In the genomic region with DNA sequence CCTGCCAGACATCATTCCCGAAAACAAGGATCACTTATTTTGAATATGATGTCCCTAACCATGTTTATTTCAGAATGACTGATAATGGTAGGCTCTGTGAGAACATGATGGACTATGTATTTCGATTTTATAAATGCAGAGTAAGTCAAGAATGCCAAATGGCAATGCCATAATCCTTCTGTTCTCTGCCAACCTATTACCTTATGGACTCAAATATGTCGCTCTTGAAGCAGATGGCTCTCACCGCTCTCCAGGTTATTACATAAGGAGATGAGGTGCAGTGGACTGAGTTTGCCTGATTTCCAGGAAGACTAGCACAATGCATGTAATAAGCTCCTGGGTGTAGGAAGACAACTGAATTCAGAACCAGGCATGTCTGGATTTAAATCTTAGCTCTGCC, we compare ENCODE assay signal across 23 cellular contexts.
DNase-seq lines count a peak whose midpoint lies in the region; ATAC-seq, FAIRE-seq and TF ChIP-seq lines count a peak whose summit lies in the region.
"Had no signal": no experiment of that assay in that cellular context is flagged by ENCODE, and none has a peak within 500 bp of the region (broad histone marks: within the 10 kb centered on the region; RNA-seq: fewer than 3 reads in every experiment).

No MANE protein-coding gene starts in this region.

- H3K4me1 Mint-ChIP-seq in CD4-positive, alpha-beta memory T cell = peaks cover 9 to 30% (median 20%) of the 10 kb centered on the region in 4 donors

- FAIRE-seq in GM12891 (lab: Jason Lieb, UNC) = peak; percentile 40
- FAIRE-seq: GM12892, HepG2 had no signal

- intact Hi-C loops in CD4-positive, alpha-beta memory T cell (cut with micrococcal nuclease) = no loop called here
- intact Hi-C loops in lower lobe of right lung (cut with DNase I) = no loop called here

- no peaks in the 10 kb centered on the region for H3K9me3 ChIP-seq in CD4-positive, alpha-beta memory T cell (ENCODE audit: control insufficient read depth in 1 of 2, low read length in 2 of 2)
- H3K9me3 ChIP-seq in lower lobe of right lung = no peaks in the 10 kb centered on the region
- H3K9me3 ChIP-seq: SJCRH30 had no signal

- ATAC-seq in GM21515 (IDR thresholded peaks at IDR 0.05; ENCODE audit: unreplicated experiment) = no peak
- no peak for ATAC-seq in lower lobe of right lung
- ATAC-seq: GM23338, HepG2, Right ventricle myocardium inferior had no signal

- H3K27ac ChIP-seq in CD4-positive, alpha-beta memory T cell (ENCODE audit: low read depth, low read length) = no peak overlapping the region
- H3K27ac ChIP-seq in lower lobe of right lung = no peak overlapping the region
- H3K27ac ChIP-seq: PC-9, SJCRH30 had no signal

- TF ChIP-seq POLR2A in GM12891 (IDR thresholded peaks at IDR 0.05; ENCODE audit: low read depth, low read length) = no peak

- peaks cover 0 to 2% of the 10 kb centered on the region in 2 donors for H3K36me3 Mint-ChIP-seq in CD4-positive, alpha-beta memory T cell

- H3K4me3 Mint-ChIP-seq in CD4-positive, alpha-beta memory T cell = no peak overlapping the region
- H3K4me3 Mint-ChIP-seq: GM23338, H9 had no signal

- H3K4me1 ChIP-seq in CD4-positive, alpha-beta memory T cell (ENCODE audit: insufficient read depth, low read length) = peaks cover 14% of the 10 kb centered on the region
- H3K4me1 ChIP-seq in lower lobe of right lung = no peaks in the 10 kb centered on the region
- H3K4me1 ChIP-seq: SJCRH30 had no signal

- no peaks in the 10 kb centered on the region for H3K27me3 Mint-ChIP-seq in CD4-positive, alpha-beta memory T cell

- CTCF ChIA-PET in CD4-positive, alpha-beta memory T cell (lab: Charles Lee; ENCODE audit: partially characterized antibody) = no interaction called here

- no peaks in the 10 kb centered on the region for H3K36me3 ChIP-seq in CD4-positive, alpha-beta memory T cell (ENCODE audit: insufficient read depth, low read length)
- no peaks in the 10 kb centered on the region for H3K36me3 ChIP-seq in lower lobe of right lung
- H3K36me3 ChIP-seq: SJCRH30 had no signal

- DNase-seq in GM12891 (ENCODE audit: insufficient read length, low spot score) (no peak), NCI-H524 treated with DMSO at 0.1 percent for 48 hours (lab: John Stamatoyannopoulos, UW) (peak; percentile 95), cerebellar cortex (ENCODE audit: low spot score) (peak; percentile 98), pons (ENCODE audit: low spot score) (peak; percentile 15), NCI-H187 (lab: John Stamatoyannopoulos, UW) (no peak), lower lobe of right lung (no peak)
- no peak for DNase-seq in CD4-positive, alpha-beta memory T cell
- DNase-seq: GF-D8, H9, Karpas-422, NCI-H1105, NCI-H1436 treated with DMSO at 0.1 percent for 48 hours, NCI-H2029 treated with DMSO at 0.1 percent for 48 hours, NCI-H226, NCI-H510A, NCI-H774, PC-9, SJCRH30 had no signal

- no peak for TF ChIP-seq CTCF in lower lobe of right lung (IDR thresholded peaks at IDR 0.05)

- POLR2A ChIA-PET in CD4-positive, alpha-beta memory T cell (lab: Charles Lee; ENCODE audit: partially characterized antibody) = no interaction called here

- H3K9me3 Mint-ChIP-seq in CD4-positive, alpha-beta memory T cell = peaks cover 0 to 5% (median 0%) of the 10 kb centered on the region in 8 donors
- H3K9me3 Mint-ChIP-seq: GM23338, H9 had no signal

- H3K4me3 ChIP-seq in CD4-positive, alpha-beta memory T cell (ENCODE audit: low read length in 2 of 2) = no peak overlapping the region
- H3K4me3 ChIP-seq in lower lobe of right lung = no peak overlapping the region
- H3K4me3 ChIP-seq: GM23338, PC-9, SJCRH30 had no signal

- no peaks in the 10 kb centered on the region for H3K27me3 ChIP-seq in CD4-positive, alpha-beta memory T cell (ENCODE audit: insufficient read depth, low read length)
- H3K27me3 ChIP-seq in lower lobe of right lung (ENCODE audit: low read depth) = no peaks in the 10 kb centered on the region
- H3K27me3 ChIP-seq: SJCRH30 had no signal

- H3K27ac Mint-ChIP-seq in CD4-positive, alpha-beta memory T cell = no peak overlapping the region
- H3K27ac Mint-ChIP-seq: GM23338, H9 had no signal

TF ChIP-seq in GM12891, 5 proteins besides CTCF, POLR2A, EP300 and RAD21:
- TF ChIP-seq POLR2AphosphoS5 (IDR thresholded peaks at IDR 0.05; ENCODE audit: low read depth, low read length) (no peak), PAX5 (IDR thresholded peaks at IDR 0.05; ENCODE audit: insufficient read depth, low read length, severe bottlenecking) (no peak)
TF ChIP-seq in GM12891: peak in this region for 0.

Comparison
In these comparisons a context has a peak if more than half of its experiments do, and no peak if none do; other contexts are left out.
1. DNase-seq: peak in NCI-H524 treated with DMSO at 0.1 percent for 48 hours (single experiment), cerebellar cortex (single experiment) and pons (single experiment); none in GM12891 (single experiment), NCI-H187 (0 of 2), CD4-positive, alpha-beta memory T cell (0 of 5) and lower lobe of right lung (single experiment).